Comparison of ENCODE assay signal across 1 cellular context in the genomic region with DNA sequence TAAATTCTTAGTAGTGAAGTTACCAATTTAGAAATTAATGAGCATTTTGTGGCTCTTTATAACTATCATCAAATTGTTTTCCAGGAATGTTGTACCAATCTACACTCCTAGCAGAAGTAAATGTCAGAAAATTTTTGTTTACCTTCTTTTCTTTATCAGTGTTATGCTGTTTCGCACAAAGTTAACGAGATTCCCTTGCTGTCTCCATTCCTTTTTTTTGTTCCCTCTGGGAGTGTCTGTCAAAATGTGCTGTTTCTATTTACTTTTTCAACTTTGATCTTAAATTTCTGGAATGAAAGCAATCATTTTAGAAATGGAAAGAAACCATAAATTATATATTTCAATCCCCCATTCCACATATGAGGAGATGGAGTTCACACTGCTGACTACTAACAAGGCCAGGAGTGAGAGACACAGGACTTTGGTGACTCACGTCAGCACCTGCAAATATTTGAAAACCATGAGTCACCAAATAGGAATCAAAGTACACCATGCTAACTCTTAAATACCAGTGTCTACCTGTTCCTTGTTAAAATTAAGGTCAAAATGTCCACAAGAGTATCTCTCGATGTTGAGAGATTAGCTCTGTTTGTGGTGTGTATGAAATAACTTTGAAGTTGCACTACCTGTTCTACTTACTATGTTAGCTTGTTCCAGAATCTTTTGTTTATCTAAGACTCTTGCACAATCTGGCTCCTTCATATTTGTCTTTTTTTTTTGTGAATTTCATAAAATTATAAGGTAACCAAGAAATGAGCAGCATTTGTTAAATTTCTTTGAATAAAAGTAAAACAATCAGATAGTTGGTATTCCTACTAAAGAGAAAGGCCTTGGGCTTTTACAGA.
TF ChIP-seq lines count a peak whose summit lies in the region.

No MANE protein-coding gene starts in this region.

TF ChIP-seq in HepG2, 621 proteins besides CTCF, POLR2A, EP300 and RAD21 (continued from another document and continues in another):
- TF ChIP-seq, protein P1, sequence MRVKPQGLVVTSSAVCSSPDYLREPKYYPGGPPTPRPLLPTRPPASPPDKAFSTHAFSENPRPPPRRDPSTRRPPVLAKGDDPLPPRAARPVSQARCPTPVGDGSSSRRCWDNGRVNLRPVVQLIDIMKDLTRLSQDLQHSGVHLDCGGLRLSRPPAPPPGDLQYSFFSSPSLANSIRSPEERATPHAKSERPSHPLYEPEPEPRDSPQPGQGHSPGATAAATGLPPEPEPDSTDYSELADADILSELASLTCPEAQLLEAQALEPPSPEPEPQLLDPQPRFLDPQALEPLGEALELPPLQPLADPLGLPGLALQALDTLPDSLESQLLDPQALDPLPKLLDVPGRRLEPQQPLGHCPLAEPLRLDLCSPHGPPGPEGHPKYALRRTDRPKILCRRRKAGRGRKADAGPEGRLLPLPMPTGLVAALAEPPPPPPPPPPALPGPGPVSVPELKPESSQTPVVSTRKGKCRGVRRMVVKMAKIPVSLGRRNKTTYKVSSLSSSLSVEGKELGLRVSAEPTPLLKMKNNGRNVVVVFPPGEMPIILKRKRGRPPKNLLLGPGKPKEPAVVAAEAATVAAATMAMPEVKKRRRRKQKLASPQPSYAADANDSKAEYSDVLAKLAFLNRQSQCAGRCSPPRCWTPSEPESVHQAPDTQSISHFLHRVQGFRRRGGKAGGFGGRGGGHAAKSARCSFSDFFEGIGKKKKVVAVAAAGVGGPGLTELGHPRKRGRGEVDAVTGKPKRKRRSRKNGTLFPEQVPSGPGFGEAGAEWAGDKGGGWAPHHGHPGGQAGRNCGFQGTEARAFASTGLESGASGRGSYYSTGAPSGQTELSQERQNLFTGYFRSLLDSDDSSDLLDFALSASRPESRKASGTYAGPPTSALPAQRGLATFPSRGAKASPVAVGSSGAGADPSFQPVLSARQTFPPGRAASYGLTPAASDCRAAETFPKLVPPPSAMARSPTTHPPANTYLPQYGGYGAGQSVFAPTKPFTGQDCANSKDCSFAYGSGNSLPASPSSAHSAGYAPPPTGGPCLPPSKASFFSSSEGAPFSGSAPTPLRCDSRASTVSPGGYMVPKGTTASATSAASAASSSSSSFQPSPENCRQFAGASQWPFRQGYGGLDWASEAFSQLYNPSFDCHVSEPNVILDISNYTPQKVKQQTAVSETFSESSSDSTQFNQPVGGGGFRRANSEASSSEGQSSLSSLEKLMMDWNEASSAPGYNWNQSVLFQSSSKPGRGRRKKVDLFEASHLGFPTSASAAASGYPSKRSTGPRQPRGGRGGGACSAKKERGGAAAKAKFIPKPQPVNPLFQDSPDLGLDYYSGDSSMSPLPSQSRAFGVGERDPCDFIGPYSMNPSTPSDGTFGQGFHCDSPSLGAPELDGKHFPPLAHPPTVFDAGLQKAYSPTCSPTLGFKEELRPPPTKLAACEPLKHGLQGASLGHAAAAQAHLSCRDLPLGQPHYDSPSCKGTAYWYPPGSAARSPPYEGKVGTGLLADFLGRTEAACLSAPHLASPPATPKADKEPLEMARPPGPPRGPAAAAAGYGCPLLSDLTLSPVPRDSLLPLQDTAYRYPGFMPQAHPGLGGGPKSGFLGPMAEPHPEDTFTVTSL (CRISPR knock-in tag; IDR thresholded peaks at IDR 0.05; ENCODE audit: borderline replicate concordance), result peak; percentile 95
- TF ChIP-seq, protein P2, sequence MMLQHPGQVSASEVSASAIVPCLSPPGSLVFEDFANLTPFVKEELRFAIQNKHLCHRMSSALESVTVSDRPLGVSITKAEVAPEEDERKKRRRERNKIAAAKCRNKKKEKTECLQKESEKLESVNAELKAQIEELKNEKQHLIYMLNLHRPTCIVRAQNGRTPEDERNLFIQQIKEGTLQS (CRISPR knock-in tag; IDR thresholded peaks at IDR 0.05), result peak; percentile 99
- TF ChIP-seq, protein P3, sequence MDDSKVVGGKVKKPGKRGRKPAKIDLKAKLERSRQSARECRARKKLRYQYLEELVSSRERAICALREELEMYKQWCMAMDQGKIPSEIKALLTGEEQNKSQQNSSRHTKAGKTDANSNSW (CRISPR knock-in tag; IDR thresholded peaks at IDR 0.05; ENCODE audit: borderline replicate concordance), result no peak
- TF ChIP-seq SNRNP70 (IDR thresholded peaks at IDR 0.05; ENCODE audit: low read depth, low read length) (no peak), ZNF563 (CRISPR knock-in tag; IDR thresholded peaks at IDR 0.05) (no peak), ZNF629 (CRISPR knock-in tag; conservative IDR thresholded peaks at IDR 0.05) (peak; percentile 74), RFX1 (IDR thresholded peaks at IDR 0.05) (no peak), MBD4 (IDR thresholded peaks at IDR 0.05; ENCODE audit: borderline replicate concordance, low read length) (peak; percentile 91; the same call in 1 of the 2 replicates), RFX5 (IDR thresholded peaks at IDR 0.05; ENCODE audit: low read depth, low read length) (no peak), ZNF562 (CRISPR knock-in tag; IDR thresholded peaks at IDR 0.05; ENCODE audit: borderline replicate concordance) (no peak), CENPX (CRISPR knock-in tag; IDR thresholded peaks at IDR 0.05) (no peak), MTF1 (CRISPR knock-in tag; IDR thresholded peaks at IDR 0.05) (no peak), NR2C2 (CRISPR knock-in tag; IDR thresholded peaks at IDR 0.05; ENCODE audit: borderline replicate concordance) (peak; percentile 52; the same call in 1 of the 2 replicates), NAIF1 (CRISPR knock-in tag; IDR thresholded peaks at IDR 0.05; ENCODE audit: borderline replicate concordance) (no peak), HNRNPL (IDR thresholded peaks at IDR 0.05; ENCODE audit: low read depth, low read length) (no peak), ZNF772 (CRISPR knock-in tag; IDR thresholded peaks at IDR 0.05) (no peak), SNAPC2 (CRISPR knock-in tag; IDR thresholded peaks at IDR 0.05) (peak; percentile 75; the same call in 1 of the 2 replicates), REXO4 (CRISPR knock-in tag; IDR thresholded peaks at IDR 0.05; ENCODE audit: borderline replicate concordance) (no peak), ZFP36L2 (CRISPR knock-in tag; IDR thresholded peaks at IDR 0.05) (no peak), FLYWCH1 (CRISPR knock-in tag; IDR thresholded peaks at IDR 0.05) (no peak), ZKSCAN8 (CRISPR knock-in tag; IDR thresholded peaks at IDR 0.05; ENCODE audit: borderline replicate concordance) (peak; percentile 84; the same call in 1 of the 2 replicates), TCF7 (IDR thresholded peaks at IDR 0.05; ENCODE audit: low read depth) (peak; percentile 95), KDM3A (CRISPR knock-in tag; IDR thresholded peaks at IDR 0.05; ENCODE audit: low read depth) (no peak; the same call in 1 of the 2 replicates), ASH2L (IDR thresholded peaks at IDR 0.05; ENCODE audit: insufficient read length, low read depth, low read length) (peak; percentile 94), ZNF607 (CRISPR knock-in tag; IDR thresholded peaks at IDR 0.05; ENCODE audit: borderline replicate concordance) (no peak), MEIS2 (CRISPR knock-in tag; IDR thresholded peaks at IDR 0.05) (peak; percentile 49; the same call in 1 of the 2 replicates), ZNF441 (CRISPR knock-in tag; IDR thresholded peaks at IDR 0.05; ENCODE audit: borderline replicate concordance) (0 out of 2 replicates have a peak, but pooled peaks have one; percentile 28), ZNF30 (CRISPR knock-in tag; IDR thresholded peaks at IDR 0.05) (no peak), FOXA3 (CRISPR knock-in tag; IDR thresholded peaks at IDR 0.05) (peak; percentile 94), MAFK (conservative IDR thresholded peaks at IDR 0.05 in 1 of 2, IDR thresholded peaks at IDR 0.05 in 1 of 2; ENCODE audit: low read length in 2 of 2) (peak in 1 of 2 experiments; percentile 49; a peak in 1 of 4 replicates), ZNF891 (CRISPR knock-in tag; IDR thresholded peaks at IDR 0.05) (no peak), BRD4 (CRISPR knock-in tag; IDR thresholded peaks at IDR 0.05) (no peak), ZNF530 (CRISPR knock-in tag; IDR thresholded peaks at IDR 0.05; ENCODE audit: low read depth) (no peak)
- TF ChIP-seq, protein P4, sequence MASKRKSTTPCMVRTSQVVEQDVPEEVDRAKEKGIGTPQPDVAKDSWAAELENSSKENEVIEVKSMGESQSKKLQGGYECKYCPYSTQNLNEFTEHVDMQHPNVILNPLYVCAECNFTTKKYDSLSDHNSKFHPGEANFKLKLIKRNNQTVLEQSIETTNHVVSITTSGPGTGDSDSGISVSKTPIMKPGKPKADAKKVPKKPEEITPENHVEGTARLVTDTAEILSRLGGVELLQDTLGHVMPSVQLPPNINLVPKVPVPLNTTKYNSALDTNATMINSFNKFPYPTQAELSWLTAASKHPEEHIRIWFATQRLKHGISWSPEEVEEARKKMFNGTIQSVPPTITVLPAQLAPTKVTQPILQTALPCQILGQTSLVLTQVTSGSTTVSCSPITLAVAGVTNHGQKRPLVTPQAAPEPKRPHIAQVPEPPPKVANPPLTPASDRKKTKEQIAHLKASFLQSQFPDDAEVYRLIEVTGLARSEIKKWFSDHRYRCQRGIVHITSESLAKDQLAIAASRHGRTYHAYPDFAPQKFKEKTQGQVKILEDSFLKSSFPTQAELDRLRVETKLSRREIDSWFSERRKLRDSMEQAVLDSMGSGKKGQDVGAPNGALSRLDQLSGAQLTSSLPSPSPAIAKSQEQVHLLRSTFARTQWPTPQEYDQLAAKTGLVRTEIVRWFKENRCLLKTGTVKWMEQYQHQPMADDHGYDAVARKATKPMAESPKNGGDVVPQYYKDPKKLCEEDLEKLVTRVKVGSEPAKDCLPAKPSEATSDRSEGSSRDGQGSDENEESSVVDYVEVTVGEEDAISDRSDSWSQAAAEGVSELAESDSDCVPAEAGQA (IDR thresholded peaks at IDR 0.05; ENCODE audit: low read depth), result no peak
- TF ChIP-seq, protein P4 (CRISPR knock-in tag; IDR thresholded peaks at IDR 0.05; ENCODE audit: borderline replicate concordance), result no peak
- TF ChIP-seq, protein P5, sequence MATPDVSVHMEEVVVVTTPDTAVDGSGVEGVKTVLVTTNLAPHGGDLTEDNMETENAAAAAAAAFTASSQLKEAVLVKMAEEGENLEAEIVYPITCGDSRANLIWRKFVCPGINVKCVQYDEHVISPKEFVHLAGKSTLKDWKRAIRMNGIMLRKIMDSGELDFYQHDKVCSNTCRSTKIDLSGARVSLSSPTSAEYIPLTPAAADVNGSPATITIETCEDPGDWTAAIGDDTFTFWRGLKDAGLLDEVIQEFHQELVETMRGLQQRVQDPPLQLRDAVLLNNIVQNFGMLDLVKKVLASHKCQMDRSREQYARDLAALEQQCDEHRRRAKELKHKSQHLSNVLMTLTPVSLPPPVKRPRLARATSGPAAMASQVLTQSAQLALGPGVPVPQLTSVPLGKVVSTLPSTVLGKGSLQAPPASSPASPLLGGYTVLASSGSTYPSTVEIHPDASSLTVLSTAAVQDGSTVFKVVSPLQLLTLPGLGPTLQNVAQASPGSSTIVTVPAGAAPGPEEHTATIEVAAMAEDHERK (CRISPR knock-in tag; IDR thresholded peaks at IDR 0.05; ENCODE audit: low read depth), result no peak
- TF ChIP-seq, protein P6, sequence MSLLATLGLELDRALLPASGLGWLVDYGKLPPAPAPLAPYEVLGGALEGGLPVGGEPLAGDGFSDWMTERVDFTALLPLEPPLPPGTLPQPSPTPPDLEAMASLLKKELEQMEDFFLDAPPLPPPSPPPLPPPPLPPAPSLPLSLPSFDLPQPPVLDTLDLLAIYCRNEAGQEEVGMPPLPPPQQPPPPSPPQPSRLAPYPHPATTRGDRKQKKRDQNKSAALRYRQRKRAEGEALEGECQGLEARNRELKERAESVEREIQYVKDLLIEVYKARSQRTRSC (CRISPR knock-in tag; IDR thresholded peaks at IDR 0.05; ENCODE audit: low read depth), result no peak
- TF ChIP-seq, protein P7, sequence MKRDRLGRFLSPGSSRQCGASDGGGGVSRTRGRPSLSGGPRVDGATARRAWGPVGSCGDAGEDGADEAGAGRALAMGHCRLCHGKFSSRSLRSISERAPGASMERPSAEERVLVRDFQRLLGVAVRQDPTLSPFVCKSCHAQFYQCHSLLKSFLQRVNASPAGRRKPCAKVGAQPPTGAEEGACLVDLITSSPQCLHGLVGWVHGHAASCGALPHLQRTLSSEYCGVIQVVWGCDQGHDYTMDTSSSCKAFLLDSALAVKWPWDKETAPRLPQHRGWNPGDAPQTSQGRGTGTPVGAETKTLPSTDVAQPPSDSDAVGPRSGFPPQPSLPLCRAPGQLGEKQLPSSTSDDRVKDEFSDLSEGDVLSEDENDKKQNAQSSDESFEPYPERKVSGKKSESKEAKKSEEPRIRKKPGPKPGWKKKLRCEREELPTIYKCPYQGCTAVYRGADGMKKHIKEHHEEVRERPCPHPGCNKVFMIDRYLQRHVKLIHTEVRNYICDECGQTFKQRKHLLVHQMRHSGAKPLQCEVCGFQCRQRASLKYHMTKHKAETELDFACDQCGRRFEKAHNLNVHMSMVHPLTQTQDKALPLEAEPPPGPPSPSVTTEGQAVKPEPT (CRISPR knock-in tag; IDR thresholded peaks at IDR 0.05; ENCODE audit: low read depth), result no peak
- TF ChIP-seq, protein P8, sequence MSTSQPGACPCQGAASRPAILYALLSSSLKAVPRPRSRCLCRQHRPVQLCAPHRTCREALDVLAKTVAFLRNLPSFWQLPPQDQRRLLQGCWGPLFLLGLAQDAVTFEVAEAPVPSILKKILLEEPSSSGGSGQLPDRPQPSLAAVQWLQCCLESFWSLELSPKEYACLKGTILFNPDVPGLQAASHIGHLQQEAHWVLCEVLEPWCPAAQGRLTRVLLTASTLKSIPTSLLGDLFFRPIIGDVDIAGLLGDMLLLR (CRISPR knock-in tag; IDR thresholded peaks at IDR 0.05), result no peak
- TF ChIP-seq, protein P9, sequence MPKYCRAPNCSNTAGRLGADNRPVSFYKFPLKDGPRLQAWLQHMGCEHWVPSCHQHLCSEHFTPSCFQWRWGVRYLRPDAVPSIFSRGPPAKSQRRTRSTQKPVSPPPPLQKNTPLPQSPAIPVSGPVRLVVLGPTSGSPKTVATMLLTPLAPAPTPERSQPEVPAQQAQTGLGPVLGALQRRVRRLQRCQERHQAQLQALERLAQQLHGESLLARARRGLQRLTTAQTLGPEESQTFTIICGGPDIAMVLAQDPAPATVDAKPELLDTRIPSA (CRISPR knock-in tag; IDR thresholded peaks at IDR 0.05; ENCODE audit: borderline replicate concordance), result no peak
